In the genomic region with DNA sequence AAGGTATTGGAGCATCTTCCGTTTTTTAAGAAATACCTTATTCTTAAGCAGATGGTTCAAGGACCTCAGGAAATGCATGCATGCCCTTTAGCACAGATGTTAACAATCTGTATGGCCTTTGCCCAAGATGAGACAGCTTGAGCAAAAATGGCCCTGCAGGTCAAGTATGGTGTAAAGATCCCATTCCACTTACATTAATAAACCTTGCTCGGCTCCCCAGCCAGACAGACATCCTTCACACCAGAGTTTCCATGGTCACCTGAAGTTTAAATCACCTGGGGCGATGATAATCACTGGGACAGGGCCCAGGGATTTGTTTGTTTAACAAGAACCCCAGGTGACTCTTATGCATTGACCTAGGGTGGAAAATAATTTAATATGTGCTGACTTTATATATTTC, we compare ENCODE assay signal across 22 cellular contexts.
"Had no signal": no experiment of that assay in that cellular context is flagged by ENCODE, and none has a peak within 500 bp of the region (broad histone marks: within the 10 kb centered on the region; RNA-seq: fewer than 3 reads in every experiment).

No MANE protein-coding gene starts in this region.

- H3K27me3 ChIP-seq: cardiac muscle cell, left lung, right lobe of liver, tibial artery had no signal

- H3K36me3 ChIP-seq: cardiac muscle cell, left lung, right lobe of liver, tibial artery, WERI-Rb-1 had no signal

- H3K4me1 ChIP-seq: left lung, right lobe of liver, tibial artery had no signal

- H3K9me3 Mint-ChIP-seq: activated naive CD8-positive, alpha-beta T cell treated with anti-CD3 and anti-CD28 coated beads, Interleukin-2, amount 50 U/mL, for 24 hours; activated T-helper 1 cell treated with anti-CD3 and anti-CD28 coated beads, Interleukin-12 subunit alpha, Interleukin-12 subunit beta, Interleukin-2, Interleukin-4 antibody, amounts not matched to agents 30 ng/mL and 10 ng/mL and 1 ng/mL, durations not matched to agents 14 hours and 24 hours and 36 hours; naive thymus-derived CD4-positive, alpha-beta T cell; neural crest cell; stimulated activated naive CD8-positive, alpha-beta T cell treated with anti-CD3 and anti-CD28 coated beads, Interleukin-15, amount 100 ng/mL, for 72 hours had no signal

- H3K36me3 Mint-ChIP-seq: naive thymus-derived CD4-positive, alpha-beta T cell; stimulated activated effector memory CD8-positive, alpha-beta T cell treated with anti-CD3 and anti-CD28 coated beads, Interleukin-12 subunit alpha, Interleukin-12 subunit beta, amount 100 ng/mL, for 72 hours had no signal

- H3K27ac Mint-ChIP-seq: activated CD8-positive, alpha-beta T cell treated with anti-CD3 and anti-CD28 coated beads, Interleukin-2, amount 10 ng/mL, durations not matched to agents 7 days and 5 days; activated naive CD8-positive, alpha-beta T cell treated with anti-CD3 and anti-CD28 coated beads, Interleukin-2, amount 50 U/mL, for 24 hours; activated T-helper 1 cell treated with anti-CD3 and anti-CD28 coated beads, Interleukin-12 subunit alpha, Interleukin-12 subunit beta, Interleukin-2, Interleukin-4 antibody, amounts not matched to agents 30 ng/mL and 10 ng/mL and 1 ng/mL, durations not matched to agents 14 hours and 24 hours and 36 hours; naive thymus-derived CD4-positive, alpha-beta T cell; stimulated activated effector memory CD8-positive, alpha-beta T cell treated with anti-CD3 and anti-CD28 coated beads, Interleukin-12 subunit alpha, Interleukin-12 subunit beta, amount 100 ng/mL, for 72 hours; stimulated activated naive CD8-positive, alpha-beta T cell treated with anti-CD3 and anti-CD28 coated beads, Interleukin-15, amount 100 ng/mL, for 72 hours had no signal

- H3K4me3 ChIP-seq: cardiac muscle cell, left lung, lung, right lobe of liver, skin epidermis, tibial artery had no signal

- DNase-seq: activated CD4-positive, alpha-beta T cell treated with anti-CD3 and anti-CD28 coated beads, Interleukin-2, amount 50 U/mL, for 1 hour; activated CD4-positive, CD25-positive, alpha-beta regulatory T cell treated with anti-CD3 and anti-CD28 coated beads, Interleukin-2, amount 50 U/mL, for 72 hours; activated CD8-positive, alpha-beta T cell treated with anti-CD3 and anti-CD28 coated beads, Interleukin-2, amount 10 ng/mL, durations not matched to agents 7 days and 5 days; activated gamma-delta T cell; activated naive CD4-positive, alpha-beta T cell treated with anti-CD3 and anti-CD28 coated beads, Interleukin-2, amount 50 U/mL, for 16 hours; activated naive CD8-positive, alpha-beta T cell treated with anti-CD3 and anti-CD28 coated beads, Interleukin-2, amount 50 U/mL, for 24 hours; kidney glomerular epithelial cell; left lung; naive thymus-derived CD4-positive, alpha-beta T cell; occipital lobe; right lobe of liver; stimulated activated CD4-positive, alpha-beta T cell treated with anti-CD3 and anti-CD28 coated beads, Interleukin-2, amount 100 ng/mL, for 24 hours; stimulated activated naive CD8-positive, alpha-beta T cell treated with anti-CD3 and anti-CD28 coated beads, Interleukin-15, amount 100 ng/mL, for 72 hours; tibial artery; WERI-Rb-1 had no signal

- H3K9me3 ChIP-seq: left lung, right lobe of liver, tibial artery had no signal

- H3K4me3 Mint-ChIP-seq: activated CD8-positive, alpha-beta T cell treated with anti-CD3 and anti-CD28 coated beads, Interleukin-2, amount 10 ng/mL, durations not matched to agents 7 days and 5 days; activated naive CD8-positive, alpha-beta T cell treated with anti-CD3 and anti-CD28 coated beads, Interleukin-2, amount 50 U/mL, for 24 hours; activated T-helper 1 cell treated with anti-CD3 and anti-CD28 coated beads, Interleukin-12 subunit alpha, Interleukin-12 subunit beta, Interleukin-2, Interleukin-4 antibody, amounts not matched to agents 30 ng/mL and 10 ng/mL and 1 ng/mL, durations not matched to agents 14 hours and 24 hours and 36 hours; naive thymus-derived CD4-positive, alpha-beta T cell; neural crest cell; stimulated activated effector memory CD8-positive, alpha-beta T cell treated with anti-CD3 and anti-CD28 coated beads, Interleukin-12 subunit alpha, Interleukin-12 subunit beta, amount 100 ng/mL, for 72 hours; stimulated activated naive CD8-positive, alpha-beta T cell treated with anti-CD3 and anti-CD28 coated beads, Interleukin-15, amount 100 ng/mL, for 72 hours had no signal

- ATAC-seq: activated CD8-positive, alpha-beta T cell treated with anti-CD3 and anti-CD28 coated beads, Interleukin-2, amount 10 ng/mL, durations not matched to agents 7 days and 5 days; activated naive CD8-positive, alpha-beta T cell treated with anti-CD3 and anti-CD28 coated beads, Interleukin-2, amount 50 U/mL, for 24 hours; left lung; naive thymus-derived CD4-positive, alpha-beta T cell; right lobe of liver; stimulated activated effector memory CD8-positive, alpha-beta T cell treated with anti-CD3 and anti-CD28 coated beads, Interleukin-12 subunit alpha, Interleukin-12 subunit beta, amount 100 ng/mL, for 72 hours; stimulated activated naive CD8-positive, alpha-beta T cell treated with anti-CD3 and anti-CD28 coated beads, Interleukin-15, amount 100 ng/mL, for 72 hours had no signal

- H3K27ac ChIP-seq: cardiac muscle cell, epithelial cell of prostate, left lung, right lobe of liver, skin epidermis, tibial artery had no signal

- H3K4me1 Mint-ChIP-seq: activated naive CD8-positive, alpha-beta T cell treated with anti-CD3 and anti-CD28 coated beads, Interleukin-2, amount 50 U/mL, for 24 hours; naive thymus-derived CD4-positive, alpha-beta T cell; stimulated activated effector memory CD8-positive, alpha-beta T cell treated with anti-CD3 and anti-CD28 coated beads, Interleukin-12 subunit alpha, Interleukin-12 subunit beta, amount 100 ng/mL, for 72 hours; stimulated activated naive CD8-positive, alpha-beta T cell treated with anti-CD3 and anti-CD28 coated beads, Interleukin-15, amount 100 ng/mL, for 72 hours had no signal

- H3K27me3 Mint-ChIP-seq: activated naive CD8-positive, alpha-beta T cell treated with anti-CD3 and anti-CD28 coated beads, Interleukin-2, amount 50 U/mL, for 24 hours; stimulated activated naive CD8-positive, alpha-beta T cell treated with anti-CD3 and anti-CD28 coated beads, Interleukin-15, amount 100 ng/mL, for 72 hours had no signal
